In the genomic region with DNA sequence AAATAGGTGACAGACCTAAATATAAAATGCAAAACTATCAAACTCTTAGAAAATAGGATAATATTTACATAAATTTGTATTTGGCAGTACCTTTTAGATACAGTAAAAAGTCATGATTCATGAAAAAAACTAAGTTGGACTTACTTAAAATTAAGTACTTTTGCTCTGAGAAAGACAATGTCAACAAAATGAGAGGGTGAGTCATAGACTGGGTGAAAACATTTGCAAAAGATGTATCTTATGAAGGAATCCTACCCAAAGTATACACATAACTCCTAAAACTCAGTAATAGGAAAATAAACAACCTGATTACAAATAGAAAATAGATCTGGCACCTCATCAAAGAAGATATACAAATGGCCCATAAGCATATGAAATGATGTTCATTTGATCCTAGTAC, we compare ENCODE assay signal across 20 cellular contexts.
DNase-seq lines count a peak whose midpoint lies in the region; ATAC-seq and TF ChIP-seq lines count a peak whose summit lies in the region.
"Had no signal": no experiment of that assay in that cellular context is flagged by ENCODE, and none has a peak within 500 bp of the region (broad histone marks: within the 10 kb centered on the region; RNA-seq: fewer than 3 reads in every experiment).

No MANE protein-coding gene starts in this region.

- intact Hi-C loops in Right ventricle myocardium inferior (cut with DNase I), result no loop called here

- no peak for TF ChIP-seq CTCF in cardiac fibroblast (IDR thresholded peaks at IDR 0.05; ENCODE audit: low read depth, low read length)

- H3K4me3 ChIP-seq in cardiac fibroblast (replicated peaks in 1 of 2; ENCODE audit: low read depth in 2 of 2, low read length in 2 of 2), result no peak overlapping the region
- H3K4me3 ChIP-seq: A549, GM23248 had no signal

- ATAC-seq in GM21526 (IDR thresholded peaks at IDR 0.05; ENCODE audit: low FRiP score, unreplicated experiment) (no peak), Right ventricle myocardium inferior (no peak)
- ATAC-seq: A549 had no signal

- DNase-seq in ELR (ENCODE audit: low read depth) (peak; percentile 19), amniotic epithelial cell (ENCODE audit: low read depth) (peak; percentile 7), cardiac fibroblast (ENCODE audit: low read depth in 2 of 2) (peak; percentile 19 to 46), hepatic stellate cell (ENCODE audit: low spot score) (peak; percentile 4), Right ventricle myocardium inferior (ENCODE audit: missing footprints) (no peak), superior temporal gyrus (ENCODE audit: extremely low spot score) (no peak), NCI-H2107 treated with DMSO at 0.1 percent for 48 hours (lab: John Stamatoyannopoulos, UW; ENCODE audit: unreplicated experiment) (no peak)
- DNase-seq: 8988T; C1 segment of cervical spinal cord; Calu3; CD4-positive, alpha-beta memory T cell; COR-L47; DMS79; EL; GF-D8; GM23248; H7; HCEC 1CT had no signal

Comparison
In these comparisons a context has a peak if more than half of its experiments do, and no peak if none do; other contexts are left out.
1. DNase-seq: peak in ELR (single experiment), amniotic epithelial cell (single experiment), cardiac fibroblast (2 of 2) and hepatic stellate cell (single experiment); none in Right ventricle myocardium inferior (single experiment), superior temporal gyrus (single experiment) and NCI-H2107 treated with DMSO at 0.1 percent for 48 hours (single experiment).